ENCODE assay signal across 20 cellular contexts in the genomic region with DNA sequence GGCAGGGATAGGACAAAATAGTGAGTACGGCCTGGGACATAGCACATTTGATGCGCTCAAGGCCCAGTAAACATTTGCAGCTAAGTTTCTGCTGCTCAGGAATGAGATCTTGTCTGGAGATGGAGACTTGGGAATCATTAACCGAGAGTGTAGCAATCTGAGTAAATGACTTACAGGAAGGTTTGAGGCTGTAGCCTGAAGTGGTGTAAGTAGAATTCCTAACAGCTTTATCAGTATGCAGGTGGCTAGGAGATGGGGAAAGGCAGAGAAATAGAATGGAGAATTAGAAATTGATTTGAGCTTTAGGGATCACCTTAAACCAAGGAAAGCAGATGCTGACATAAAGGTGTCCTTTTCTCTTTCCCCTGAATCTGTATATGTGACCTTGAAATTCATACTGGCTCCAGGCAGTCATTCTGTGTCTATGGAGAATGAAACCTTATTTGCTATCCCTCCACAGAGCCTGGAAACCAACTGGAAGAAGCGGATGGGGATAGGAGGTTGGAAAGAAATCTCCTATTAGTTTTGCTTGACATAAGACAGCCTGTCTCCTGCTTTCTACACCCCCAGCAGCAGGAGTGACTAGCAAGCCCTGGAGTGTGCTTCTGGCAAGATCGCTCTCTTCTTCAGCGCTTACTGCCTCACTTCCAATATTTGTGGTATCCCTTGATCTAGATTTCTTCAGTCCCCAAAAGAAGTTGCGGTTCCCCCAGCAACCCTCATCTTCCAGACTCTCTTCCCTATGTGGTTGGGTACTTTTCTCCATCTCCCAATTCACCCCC. TPM values are rescaled to one million over a fixed set of nuclear protein-coding genes. Genes with fewer than 3 reads are reported as not detected.
DNase-seq lines count a peak whose midpoint lies in the region; ATAC-seq and TF ChIP-seq lines count a peak whose summit lies in the region.
"Had no signal": no experiment of that assay in that cellular context is flagged by ENCODE, and none has a peak within 500 bp of the region (broad histone marks: within the 10 kb centered on the region; RNA-seq: fewer than 3 reads in every experiment).

No MANE protein-coding gene starts in this region.

- no TSS peak for BruUV-seq in Calu3 (replicated peaks; lab: Mats Ljungman, UMichigan)

- CTCF ChIA-PET in Calu3 (lab: Charles Lee): interaction anchor here (0.6 to 1.1 kb wide), 4 partner anchors 33 to 500 kb away, joined by 3 to 6 read pairs (median 4); no protein-coding TSS in a partner anchor

- H3K27ac Mint-ChIP-seq in Calu3 (ENCODE audit: unreplicated experiment) (peak overlapping the region; percentile 51), osteocyte (ENCODE audit: unreplicated experiment) (peak overlapping the region; percentile 0)
- no peak overlapping the region for H3K27ac Mint-ChIP-seq in stimulated activated effector memory CD8-positive, alpha-beta T cell treated with anti-CD3 and anti-CD28 coated beads, Interleukin-12 subunit alpha, Interleukin-12 subunit beta, amount 100 ng/mL, for 72 hours
- H3K27ac Mint-ChIP-seq: activated naive CD4-positive, alpha-beta T cell treated with anti-CD3 and anti-CD28 coated beads for 36 hours; HFFc6; natural killer cell; stimulated activated naive B cell treated with anti-CD40 and anti-IgM and Interleukin-4, amounts not matched to agents 10 μg/mL and 1 μg/mL and 100 μg/mL, for 72 hours had no signal

- peaks cover 24% of the 10 kb centered on the region for H3K4me1 Mint-ChIP-seq in Calu3 (ENCODE audit: low read depth, unreplicated experiment)
- peaks cover 12% of the 10 kb centered on the region for H3K4me1 Mint-ChIP-seq in osteocyte (ENCODE audit: unreplicated experiment)
- H3K4me1 Mint-ChIP-seq in stimulated activated effector memory CD8-positive, alpha-beta T cell treated with anti-CD3 and anti-CD28 coated beads, Interleukin-12 subunit alpha, Interleukin-12 subunit beta, amount 100 ng/mL, for 72 hours: no peaks in the 10 kb centered on the region
- H3K4me1 Mint-ChIP-seq: natural killer cell; stimulated activated naive B cell treated with anti-CD40 and anti-IgM and Interleukin-4, amounts not matched to agents 10 μg/mL and 1 μg/mL and 100 μg/mL, for 72 hours had no signal

- H3K27me3 ChIP-seq in body of pancreas: no peaks in the 10 kb centered on the region
- H3K27me3 ChIP-seq: ascending aorta had no signal

- H3K36me3 ChIP-seq in body of pancreas (replicated peaks in 1 of 2; ENCODE audit: insufficient read depth in 1 of 2, low read depth in 2 of 2): no peaks in the 10 kb centered on the region
- H3K36me3 ChIP-seq: ascending aorta had no signal

- no peak for TF ChIP-seq POLR2A in body of pancreas (IDR thresholded peaks at IDR 0.05)

- intact Hi-C loops in Calu3 (cut with micrococcal nuclease; ENCODE audit: unreplicated experiment) (no loop called here), body of pancreas (cut with DNase I) (no loop called here)

- no peak for TF ChIP-seq CTCF in Calu3 (IDR thresholded peaks at IDR 0.05; ENCODE audit: unreplicated experiment)
- no peak for TF ChIP-seq CTCF in body of pancreas (IDR thresholded peaks at IDR 0.05)
- TF ChIP-seq CTCF in osteocyte (IDR thresholded peaks at IDR 0.05): no peak

- no peaks in the 10 kb centered on the region for H3K9me3 Mint-ChIP-seq in Calu3 (ENCODE audit: low read depth, unreplicated experiment)
- no peaks in the 10 kb centered on the region for H3K9me3 Mint-ChIP-seq in osteocyte (ENCODE audit: unreplicated experiment)
- no peaks in the 10 kb centered on the region for H3K9me3 Mint-ChIP-seq in stimulated activated effector memory CD8-positive, alpha-beta T cell treated with anti-CD3 and anti-CD28 coated beads, Interleukin-12 subunit alpha, Interleukin-12 subunit beta, amount 100 ng/mL, for 72 hours
- H3K9me3 Mint-ChIP-seq: activated naive CD4-positive, alpha-beta T cell treated with anti-CD3 and anti-CD28 coated beads for 36 hours; HFFc6; natural killer cell; stimulated activated naive B cell treated with anti-CD40 and anti-IgM and Interleukin-4, amounts not matched to agents 10 μg/mL and 1 μg/mL and 100 μg/mL, for 72 hours had no signal

- 75 to 79% methylated on average over 6 to 7 of the region's 7 CpGs for WGBS in body of pancreas, 2 donors

- DNase-seq in Calu3 (peak; percentile 57), body of pancreas (no peak), left kidney (ENCODE audit: low read depth, low spot score) (peak; percentile 86), osteocyte (ENCODE audit: extremely low spot score, unreplicated experiment) (no peak), NCI-H446 treated with DMSO at 0.1 percent for 48 hours (lab: John Stamatoyannopoulos, UW) (no peak), activated T-cell treated with anti-CD3 and anti-CD28 coated beads for 4 hours (no peak)
- no peak for DNase-seq in stimulated activated effector memory CD8-positive, alpha-beta T cell treated with anti-CD3 and anti-CD28 coated beads, Interleukin-12 subunit alpha, Interleukin-12 subunit beta, amount 100 ng/mL, for 72 hours (ENCODE audit: low spot score in 2 of 2)
- DNase-seq: activated CD4-positive, alpha-beta T cell treated with anti-CD3 and anti-CD28 coated beads, Interleukin-2, amount 50 U/mL, for 1 hour; activated naive CD4-positive, alpha-beta T cell treated with anti-CD3 and anti-CD28 coated beads for 36 hours; foreskin melanocyte; HFFc6; natural killer cell; NCI-H1417 treated with DMSO at 0.1 percent for 48 hours; NCI-H2171 treated with DMSO at 0.1 percent for 48 hours; NCI-H82; stimulated activated CD4-positive, alpha-beta T cell treated with anti-CD3 and anti-CD28 coated beads, Interleukin-15, amount 100 ng/mL, for 24 hours; stimulated activated naive B cell treated with anti-CD40 and anti-IgM and Interleukin-4, amounts not matched to agents 10 μg/mL and 1 μg/mL and 100 μg/mL, for 72 hours had no signal

- H3K4me1 ChIP-seq in body of pancreas: no peaks in the 10 kb centered on the region
- H3K4me1 ChIP-seq: ascending aorta had no signal

- peak overlapping the region; percentile 18 for H3K4me3 Mint-ChIP-seq in Calu3 (ENCODE audit: low read depth, unreplicated experiment)
- H3K4me3 Mint-ChIP-seq in osteocyte (ENCODE audit: unreplicated experiment): no peak overlapping the region
- no peak overlapping the region for H3K4me3 Mint-ChIP-seq in stimulated activated effector memory CD8-positive, alpha-beta T cell treated with anti-CD3 and anti-CD28 coated beads, Interleukin-12 subunit alpha, Interleukin-12 subunit beta, amount 100 ng/mL, for 72 hours
- H3K4me3 Mint-ChIP-seq: activated naive CD4-positive, alpha-beta T cell treated with anti-CD3 and anti-CD28 coated beads for 36 hours; HFFc6; natural killer cell; stimulated activated naive B cell treated with anti-CD40 and anti-IgM and Interleukin-4, amounts not matched to agents 10 μg/mL and 1 μg/mL and 100 μg/mL, for 72 hours had no signal

- peak; percentile 67 for ATAC-seq in body of pancreas
- ATAC-seq in stimulated activated effector memory CD8-positive, alpha-beta T cell treated with anti-CD3 and anti-CD28 coated beads, Interleukin-12 subunit alpha, Interleukin-12 subunit beta, amount 100 ng/mL, for 72 hours: no peak
- no peak for ATAC-seq in HG02678 (IDR thresholded peaks at IDR 0.05; ENCODE audit: unreplicated experiment)
- ATAC-seq: natural killer cell; stimulated activated naive B cell treated with anti-CD40 and anti-IgM and Interleukin-4, amounts not matched to agents 10 μg/mL and 1 μg/mL and 100 μg/mL, for 72 hours had no signal

- H3K36me3 Mint-ChIP-seq in Calu3 (ENCODE audit: insufficient read depth, unreplicated experiment) (no peaks in the 10 kb centered on the region), osteocyte (ENCODE audit: unreplicated experiment) (no peaks in the 10 kb centered on the region)
- H3K36me3 Mint-ChIP-seq in stimulated activated effector memory CD8-positive, alpha-beta T cell treated with anti-CD3 and anti-CD28 coated beads, Interleukin-12 subunit alpha, Interleukin-12 subunit beta, amount 100 ng/mL, for 72 hours: no peaks in the 10 kb centered on the region
- H3K36me3 Mint-ChIP-seq: natural killer cell; stimulated activated naive B cell treated with anti-CD40 and anti-IgM and Interleukin-4, amounts not matched to agents 10 μg/mL and 1 μg/mL and 100 μg/mL, for 72 hours had no signal

- H3K27me3 Mint-ChIP-seq in Calu3 (ENCODE audit: unreplicated experiment): no peaks in the 10 kb centered on the region
- H3K27me3 Mint-ChIP-seq in osteocyte (ENCODE audit: unreplicated experiment): no peaks in the 10 kb centered on the region

- peak overlapping the region in 1 of 4 donors; percentile 54 for H3K27ac ChIP-seq in body of pancreas
- H3K27ac ChIP-seq: ascending aorta, SK-N-MC had no signal

- no peaks in the 10 kb centered on the region for H3K9me3 ChIP-seq in body of pancreas
- H3K9me3 ChIP-seq: ascending aorta had no signal

- no peak overlapping the region for H3K4me3 ChIP-seq in body of pancreas
- H3K4me3 ChIP-seq: ascending aorta, SK-N-MC had no signal

RNA-seq across cellular contexts. Expression of a gene that starts 6.4 kb away (rescaled TPM):
- 73.7 and 79.6 TPM in 2 replicates for total RNA-seq in Calu3 (2022)
- 100 to 1,000 TPM in 1 of 2 donors, 10 to 100 TPM in 1; 62.0 to 108 TPM for total RNA-seq in body of pancreas
- 77.1 and 78.1 TPM in 2 replicates for total RNA-seq in osteocyte

RNA-seq across cellular contexts. Expression of a gene that starts 44.5 kb away (rescaled TPM):
- total RNA-seq in Calu3 (2022): 0.47 TPM in 1 of 2 replicates, not detected in the other
- not detected for total RNA-seq in body of pancreas
- total RNA-seq in osteocyte: not detected in 2 replicates
- total RNA-seq: activated naive CD4-positive, alpha-beta T cell treated with anti-CD3 and anti-CD28 coated beads for 36 hours; HFFc6; natural killer cell had no signal

RNA-seq across cellular contexts. Expression of a gene that starts 45.1 kb away (rescaled TPM):
- total RNA-seq in Calu3 (2022) (5.3 and 6.5 TPM in 2 replicates), body of pancreas (1 to 10 TPM; 3.0 to 7.0 TPM), osteocyte (not detected in 2 replicates)
- total RNA-seq: activated naive CD4-positive, alpha-beta T cell treated with anti-CD3 and anti-CD28 coated beads for 36 hours; ascending aorta; HFFc6; natural killer cell had no signal

Comparison
In these comparisons a context has a peak if more than half of its experiments do, and no peak if none do; other contexts are left out.
1. DNase-seq: peak in Calu3 (single experiment) and left kidney (single experiment); none in body of pancreas (0 of 4), osteocyte (single experiment), NCI-H446 treated with DMSO at 0.1 percent for 48 hours (single experiment), activated T-cell treated with anti-CD3 and anti-CD28 coated beads for 4 hours (single experiment) and stimulated activated effector memory CD8-positive, alpha-beta T cell treated with anti-CD3 and anti-CD28 coated beads, Interleukin-12 subunit alpha, Interleukin-12 subunit beta, amount 100 ng/mL, for 72 hours (0 of 2).